ENCODE assay signal across 8 cellular contexts in genomic region chr2:230219419-230220331, GRCh38. TPM values are rescaled to one million over a fixed set of nuclear protein-coding genes. Genes with fewer than 3 reads are reported as not detected.
DNase-seq lines count a peak whose midpoint lies in the region; ATAC-seq and TF ChIP-seq lines count a peak whose summit lies in the region.

TSS of gene SP110 (minus strand) at chr2:230219984. CDS start at chr2:230216927, 3,057 bp downstream.

- H3K4me1 ChIP-seq in neural progenitor cell = peaks cover 9% of the 10 kb centered on the region
- H3K4me1 ChIP-seq in stomach smooth muscle (ENCODE audit: control insufficient read depth, insufficient read depth, low read length) = peaks cover 3% of the 10 kb centered on the region

- DNase-seq in Ammon's horn (ENCODE audit: low spot score) = peak; percentile 73
- DNase-seq in RPMI7951 (ENCODE audit: low read depth) = peak; percentile 96
- peak; percentile 60 for DNase-seq in activated T-helper 9 cell treated with anti-CD3 and anti-CD28 coated beads, Interleukin-2, amount 50 U/mL, for 16 hours (ENCODE audit: low read depth)
- peak; percentile 86 for DNase-seq in fibroblast of villous mesenchyme (ENCODE audit: low read depth)
- peak; percentile 16 for DNase-seq in neural progenitor cell (ENCODE audit: low spot score)

- H3K9me3 ChIP-seq in neural progenitor cell (ENCODE audit: low read depth) (no peaks in the 10 kb centered on the region), stomach smooth muscle (ENCODE audit: control insufficient read depth in 2 of 2, low read length in 2 of 2) (no peaks in the 10 kb centered on the region)

- H3K79me2 ChIP-seq in neural progenitor cell (ENCODE audit: low read depth) = no peaks in the 10 kb centered on the region

- H3K9me3 Mint-ChIP-seq in neural progenitor cell = no peaks in the 10 kb centered on the region

- TF ChIP-seq CTCF in fibroblast of villous mesenchyme (IDR thresholded peaks at IDR 0.05; ENCODE audit: insufficient read depth, low read depth, low read length) (no peak), neural progenitor cell (IDR thresholded peaks at IDR 0.05) (no peak)

- peak within 1 kb of the TSS; percentile 90 for H3K27ac Mint-ChIP-seq in neural progenitor cell

- peak within 1 kb of the TSS; percentile 85 for H3K4me3 Mint-ChIP-seq in neural progenitor cell

- peak within 1 kb of the TSS; percentile 73 for H3K4me2 ChIP-seq in neural progenitor cell

- H3K4me1 Mint-ChIP-seq in neural progenitor cell = peaks cover 10% of the 10 kb centered on the region

- H3K27me3 ChIP-seq in neural progenitor cell = no peaks in the 10 kb centered on the region
- no peaks in the 10 kb centered on the region for H3K27me3 ChIP-seq in stomach smooth muscle (ENCODE audit: control insufficient read depth in 1 of 2, insufficient read depth in 2 of 2, low read length in 2 of 2)

- no peaks in the 10 kb centered on the region for H3F3A ChIP-seq in neural progenitor cell (ENCODE audit: low read depth)

- no peaks in the 10 kb centered on the region for H3K36me3 Mint-ChIP-seq in neural progenitor cell

- H3K27me3 Mint-ChIP-seq in neural progenitor cell (ENCODE audit: insufficient read depth, low read depth) = peaks cover 2% of the 10 kb centered on the region

- ATAC-seq in GM19035 (IDR thresholded peaks at IDR 0.05; ENCODE audit: unreplicated experiment) (peak; percentile 83), HG03378 (IDR thresholded peaks at IDR 0.05; ENCODE audit: unreplicated experiment) (peak; percentile 81)

- no peaks in the 10 kb centered on the region for H4K20me1 ChIP-seq in neural progenitor cell (ENCODE audit: low read depth)

- no peaks in the 10 kb centered on the region for H3K36me3 ChIP-seq in neural progenitor cell
- peaks cover 3 to 5% of the 10 kb centered on the region in 2 donors for H3K36me3 ChIP-seq in stomach smooth muscle (ENCODE audit: control insufficient read depth in 2 of 2, insufficient read depth in 2 of 2, low read length in 2 of 2)

- H3K27ac ChIP-seq in neural progenitor cell = no peak within 1 kb of the TSS
- H3K27ac ChIP-seq in stomach smooth muscle (ENCODE audit: low read length) = peak within 1 kb of the TSS; percentile 71

- H3K4me3 ChIP-seq in fibroblast of villous mesenchyme (ENCODE audit: low read depth, low read length) (peak within 1 kb of the TSS; percentile 69), neural progenitor cell (peak within 1 kb of the TSS; percentile 40), stomach smooth muscle (ENCODE audit: low read length in 2 of 2) (peak within 1 kb of the TSS; percentile 63 to 98)

- peak within 1 kb of the TSS; percentile 99 for H2AFZ ChIP-seq in neural progenitor cell (replicated peaks)

- no peak within 1 kb of the TSS for H3K9ac ChIP-seq in neural progenitor cell
- peak within 1 kb of the TSS; percentile 58 to 64 for H3K9ac ChIP-seq in stomach smooth muscle (ENCODE audit: low read length in 2 of 2)

RNA-seq across cellular contexts. Expression of gene SP110, which starts in this region (rescaled TPM):
- 13.5 and 19.7 TPM in 2 replicates for total RNA-seq in RPMI7951 (2014; rRNA removed; shearing (Covaris generic))
- total RNA-seq in fibroblast of villous mesenchyme (10.4 and 15.5 TPM in 2 replicates), neural progenitor cell (ENCODE audit: low replicate concordance) (0.65 and 1.3 TPM in 2 replicates)

Comparison
In these comparisons a context has a peak if more than half of its experiments do, and no peak if none do; other contexts are left out.
1. DNase-seq: peak in every context shown above with its lines; median percentile 96 in RPMI7951; 86 in fibroblast of villous mesenchyme; 73 in Ammon's horn; 60 in activated T-helper 9 cell treated with anti-CD3 and anti-CD28 coated beads, Interleukin-2, amount 50 U/mL, for 16 hours; 16 in neural progenitor cell.